In genomic region chr10:94328613-94329012, GRCh38 we compare ENCODE assay signal across 19 cellular contexts. TPM values are rescaled to one million over a fixed set of nuclear protein-coding genes. Genes with fewer than 3 reads are reported as not detected.
DNase-seq lines count a peak whose midpoint lies in the region; ATAC-seq, FAIRE-seq and TF ChIP-seq lines count a peak whose summit lies in the region.
"Had no signal": no experiment of that assay in that cellular context is flagged by ENCODE, and none has a peak within 500 bp of the region (broad histone marks: within the 10 kb centered on the region; RNA-seq: fewer than 3 reads in every experiment).

No MANE protein-coding gene starts in this region.

- no peak overlapping the region for H3K4me2 ChIP-seq in K562 (ENCODE audit: insufficient read depth, low read length)

- TF ChIP-seq EP300 in K562 (IDR thresholded peaks at IDR 0.05; ENCODE audit: low read length): no peak

- H3K9me3 ChIP-seq in K562 (replicated peaks; ENCODE audit: control insufficient read depth, insufficient read depth, low read depth, low read length) (no peaks in the 10 kb centered on the region), lower lobe of right lung (no peaks in the 10 kb centered on the region), tibial artery (no peaks in the 10 kb centered on the region)

- BruUV-seq in K562 (replicated peaks; lab: Mats Ljungman, UMichigan): no TSS peak

- no peaks in the 10 kb centered on the region for H3K9me1 ChIP-seq in K562 (ENCODE audit: control insufficient read depth, insufficient read depth, low read length)

- TF ChIP-seq RAD21 in K562 (CRISPR knock-in tag; conservative IDR thresholded peaks at IDR 0.05 in 1 of 2, IDR thresholded peaks at IDR 0.05 in 1 of 2): no peak

- ATAC-seq in K562 (no peak), lower lobe of right lung (no peak)
- no peak for ATAC-seq in stimulated activated naive B cell treated with anti-CD40 and anti-IgM and Interleukin-4, amounts not matched to agents 10 μg/mL and 1 μg/mL and 100 μg/mL, for 72 hours (replicated peaks)

- H3K36me3 ChIP-seq in K562 (ENCODE audit: control insufficient read depth, insufficient read depth, low read length) (peaks cover 76% of the 10 kb centered on the region; the same call in 2 of the 3 replicates), lower lobe of right lung (peaks cover 62% of the 10 kb centered on the region), tibial artery (peaks cover 47 to 59% (median 56%) of the 10 kb centered on the region in 3 donors)

- H3K4me1 ChIP-seq in K562 (replicated peaks in 1 of 2; ENCODE audit: control insufficient read depth in 2 of 2, insufficient read depth in 2 of 2, low read length in 2 of 2) (no peaks in the 10 kb centered on the region), lower lobe of right lung (no peaks in the 10 kb centered on the region), tibial artery (peaks cover 0 to 26% (median 4%) of the 10 kb centered on the region in 4 donors)

- no peak for DNase-seq in K562 (ENCODE audit: extremely low read depth in 1 of 4, low spot score in 3 of 4)
- no peak for DNase-seq in lower lobe of right lung
- DNase-seq in tibial artery: no peak
- no peak for DNase-seq in DMS153 treated with DMSO at 0.1 percent for 48 hours (lab: John Stamatoyannopoulos, UW; ENCODE audit: unreplicated experiment)
- DNase-seq in DMS153 (lab: John Stamatoyannopoulos, UW): no peak
- DNase-seq in stimulated activated naive B cell treated with anti-CD40 and anti-IgM and Interleukin-4, amounts not matched to agents 10 μg/mL and 1 μg/mL and 100 μg/mL, for 72 hours: no peak
- DNase-seq: C1 segment of cervical spinal cord; Calu3; CD4-positive, alpha-beta T cell; DMS 273 treated with DMSO at 0.1 percent for 48 hours; DMS79 treated with DMSO at 0.1 percent for 48 hours; EL; GDM1; HCEC 1CT; HFFc6; KBM-7 had no signal

- no peak for TF ChIP-seq POLR2A in K562 (conservative IDR thresholded peaks at IDR 0.05)

- no peak overlapping the region for H3K9ac ChIP-seq in K562 (ENCODE audit: insufficient read depth in 1 of 2, low read depth in 2 of 2, low read length in 2 of 2)

- H3K4me3 ChIP-seq in K562 (no peak overlapping the region), lower lobe of right lung (no peak overlapping the region), tibial artery (no peak overlapping the region)

- no peak for TF ChIP-seq CTCF in K562 (IDR thresholded peaks at IDR 0.05 in 2 of 3, conservative IDR thresholded peaks at IDR 0.05 in 1 of 3; ENCODE audit: insufficient read depth in 2 of 3, low read depth in 1 of 3, low read length in 3 of 3)
- no peak for TF ChIP-seq CTCF in lower lobe of right lung (IDR thresholded peaks at IDR 0.05)
- no peak for TF ChIP-seq CTCF in tibial artery (IDR thresholded peaks at IDR 0.05)

- no peaks in the 10 kb centered on the region for H3K27me3 ChIP-seq in K562 (ENCODE audit: control insufficient read depth in 2 of 2, insufficient read depth in 2 of 2, low read length in 2 of 2)
- H3K27me3 ChIP-seq in lower lobe of right lung (ENCODE audit: low read depth): no peaks in the 10 kb centered on the region
- no peaks in the 10 kb centered on the region for H3K27me3 ChIP-seq in tibial artery

- no peaks in the 10 kb centered on the region for H3K79me2 ChIP-seq in K562 (ENCODE audit: control insufficient read depth, insufficient read depth, low read length)

- H3K4me1 Mint-ChIP-seq in stimulated activated naive B cell treated with anti-CD40 and anti-IgM and Interleukin-4, amounts not matched to agents 10 μg/mL and 1 μg/mL and 100 μg/mL, for 72 hours: no peaks in the 10 kb centered on the region
- H3K4me1 Mint-ChIP-seq: B cell had no signal

- H2AFZ ChIP-seq in K562 (ENCODE audit: low read depth, low read length): no peak overlapping the region

- H3K27ac Mint-ChIP-seq in stimulated activated naive B cell treated with anti-CD40 and anti-IgM and Interleukin-4, amounts not matched to agents 10 μg/mL and 1 μg/mL and 100 μg/mL, for 72 hours: no peak overlapping the region
- H3K27ac Mint-ChIP-seq: B cell; CD4-positive, alpha-beta T cell; HFFc6 had no signal

- H3K27ac ChIP-seq in K562 (ENCODE audit: extremely low read depth, low read depth, low read length) (no peak overlapping the region), lower lobe of right lung (peak overlapping the region; percentile 34), tibial artery (peak overlapping the region; percentile 65 to 71)

- intact Hi-C loops in K562 (cut with micrococcal nuclease): no loop called here
- intact Hi-C loops in lower lobe of right lung (cut with DNase I): no loop called here
- intact Hi-C loops in tibial artery (cut with DNase I; ENCODE audit: low total_unique reads): no loop called here

- FAIRE-seq in G401.6 (lab: Jason Lieb, UNC) (peak; percentile 44), K562 (lab: Jason Lieb, UNC) (no peak)
- FAIRE-seq: GM12892 had no signal

- H3K9me3 Mint-ChIP-seq in stimulated activated naive B cell treated with anti-CD40 and anti-IgM and Interleukin-4, amounts not matched to agents 10 μg/mL and 1 μg/mL and 100 μg/mL, for 72 hours: no peaks in the 10 kb centered on the region
- H3K9me3 Mint-ChIP-seq: CD4-positive, alpha-beta T cell; HFFc6 had no signal

- H3K36me3 Mint-ChIP-seq in stimulated activated naive B cell treated with anti-CD40 and anti-IgM and Interleukin-4, amounts not matched to agents 10 μg/mL and 1 μg/mL and 100 μg/mL, for 72 hours: peaks cover 37 to 48% of the 10 kb centered on the region in 2 donors

- 94% methylated on average over 3 of the region's 3 CpGs for WGBS in K562 (ENCODE audit: insufficient coverage, low coverage, missing lambda C conversion rate)

- in situ Hi-C loops in K562 (cut with MboI): no loop called here

- POLR2A ChIA-PET in K562 (lab: Yijun Ruan, JAX): interaction anchor here (1.5 kb wide), 1 partner anchor 8 kb away, joined by 3 read pairs; no protein-coding TSS in a partner anchor

- H3K4me3 Mint-ChIP-seq in stimulated activated naive B cell treated with anti-CD40 and anti-IgM and Interleukin-4, amounts not matched to agents 10 μg/mL and 1 μg/mL and 100 μg/mL, for 72 hours: no peak overlapping the region
- H3K4me3 Mint-ChIP-seq: B cell; CD4-positive, alpha-beta T cell; HFFc6 had no signal

- CTCF ChIA-PET in K562 (lab: Yijun Ruan, JAX; ENCODE audit: low intra/inter-chr PET ratio): no interaction called here

- no peaks in the 10 kb centered on the region; the same call in 1 of the 2 replicates for H4K20me1 ChIP-seq in K562 (replicated peaks; ENCODE audit: control insufficient read depth, insufficient read depth, low read length)

- H3K27me3 Mint-ChIP-seq in stimulated activated naive B cell treated with anti-CD40 and anti-IgM and Interleukin-4, amounts not matched to agents 10 μg/mL and 1 μg/mL and 100 μg/mL, for 72 hours: no peaks in the 10 kb centered on the region
- H3K27me3 Mint-ChIP-seq: B cell; CD4-positive, alpha-beta T cell had no signal

TF ChIP-seq in K562, 482 proteins besides CTCF, POLR2A, EP300 and RAD21:
- TF ChIP-seq ZNF586 (CRISPR knock-in tag; conservative IDR thresholded peaks at IDR 0.05) (no peak), CEBPG (CRISPR knock-in tag; IDR thresholded peaks at IDR 0.05) (no peak), CEBPG (tag; conservative IDR thresholded peaks at IDR 0.05 in 1 of 2, IDR thresholded peaks at IDR 0.05 in 1 of 2) (peak; percentile 13 to 42; a peak in 2 of 4 replicates), TFE3 (CRISPR knock-in tag; IDR thresholded peaks at IDR 0.05) (no peak), ZNF174 (CRISPR knock-in tag; IDR thresholded peaks at IDR 0.05) (no peak), FOXK1 (CRISPR knock-in tag; IDR thresholded peaks at IDR 0.05; ENCODE audit: borderline replicate concordance) (no peak), NFIX (CRISPR knock-in tag; IDR thresholded peaks at IDR 0.05; ENCODE audit: low read depth) (no peak), ZFP1 (CRISPR knock-in tag; IDR thresholded peaks at IDR 0.05) (no peak)

RNA-seq across cellular contexts. Expression of gene NOC3L, which starts 34.1 kb away (rescaled TPM):
- 27.7 and 80.4 TPM in 2 replicates for total RNA-seq in K562 (2011; cell fraction: chromatin; rRNA removed; ENCODE audit: low replicate concordance)
- total RNA-seq in K562 (2011; cell fraction: nucleolus; rRNA removed): 11.7 and 12.0 TPM in 2 replicates
- total RNA-seq in K562 (2011; cell fraction: nucleoplasm; rRNA removed): 27.5 and 29.0 TPM in 2 replicates
- 27.8 and 30.6 TPM in 2 replicates for total RNA-seq in K562 (2014; rRNA removed)
- total RNA-seq in K562 (2014; rRNA removed; fragmentation: Illumina TruSeq; extraction: Trizol): 57.6 and 64.0 TPM in 2 replicates
- 44.6 and 47.5 TPM in 2 replicates for total RNA-seq in K562 (2015; rRNA removed; fragmentation: Illumina TruSeq; extraction: Trizol)
- 24.7 and 30.8 TPM in 2 replicates for total RNA-seq in K562 (2021)
- polyA plus RNA-seq in K562 (2011; rRNA removed): 20.1 and 29.5 TPM in 2 replicates
- 5.2 and 8.7 TPM in 2 replicates for polyA plus RNA-seq in K562 (2011; cell fraction: cytosol; rRNA removed)
- polyA plus RNA-seq in K562 (2011; cell fraction: nucleus; rRNA removed): 13.4 and 19.0 TPM in 2 replicates
- 10.6 and 19.7 TPM in 2 replicates for polyA plus RNA-seq in K562 (2012)
- 23.4 and 32.6 TPM in 2 replicates for polyA plus RNA-seq in K562 (2014; fragmentation: Illumina TruSeq; extraction: Trizol)
- polyA plus RNA-seq in K562 (2014; fragmentation: Nextera tagmentation; extraction: Ambion mirVana): 10 to 100 TPM; 36.0 to 41.4 TPM
- 19.5 and 23.8 TPM in 2 replicates for polyA plus RNA-seq in K562 (2014; rRNA removed)
- 41.2 and 43.3 TPM in 2 replicates for polyA minus RNA-seq in K562 (2011; rRNA and poly(A)+ RNA removed)
- polyA minus RNA-seq in K562 (2011; cell fraction: cytosol; rRNA and poly(A)+ RNA removed): 8.9 and 17.8 TPM in 2 replicates
- polyA minus RNA-seq in K562 (2011; cell fraction: nucleus; rRNA and poly(A)+ RNA removed): 15.6 and 25.2 TPM in 2 replicates
- 13.9 TPM for total RNA-seq in lower lobe of right lung
